10 cellular contexts compared by ENCODE assay signal in the genomic region with DNA sequence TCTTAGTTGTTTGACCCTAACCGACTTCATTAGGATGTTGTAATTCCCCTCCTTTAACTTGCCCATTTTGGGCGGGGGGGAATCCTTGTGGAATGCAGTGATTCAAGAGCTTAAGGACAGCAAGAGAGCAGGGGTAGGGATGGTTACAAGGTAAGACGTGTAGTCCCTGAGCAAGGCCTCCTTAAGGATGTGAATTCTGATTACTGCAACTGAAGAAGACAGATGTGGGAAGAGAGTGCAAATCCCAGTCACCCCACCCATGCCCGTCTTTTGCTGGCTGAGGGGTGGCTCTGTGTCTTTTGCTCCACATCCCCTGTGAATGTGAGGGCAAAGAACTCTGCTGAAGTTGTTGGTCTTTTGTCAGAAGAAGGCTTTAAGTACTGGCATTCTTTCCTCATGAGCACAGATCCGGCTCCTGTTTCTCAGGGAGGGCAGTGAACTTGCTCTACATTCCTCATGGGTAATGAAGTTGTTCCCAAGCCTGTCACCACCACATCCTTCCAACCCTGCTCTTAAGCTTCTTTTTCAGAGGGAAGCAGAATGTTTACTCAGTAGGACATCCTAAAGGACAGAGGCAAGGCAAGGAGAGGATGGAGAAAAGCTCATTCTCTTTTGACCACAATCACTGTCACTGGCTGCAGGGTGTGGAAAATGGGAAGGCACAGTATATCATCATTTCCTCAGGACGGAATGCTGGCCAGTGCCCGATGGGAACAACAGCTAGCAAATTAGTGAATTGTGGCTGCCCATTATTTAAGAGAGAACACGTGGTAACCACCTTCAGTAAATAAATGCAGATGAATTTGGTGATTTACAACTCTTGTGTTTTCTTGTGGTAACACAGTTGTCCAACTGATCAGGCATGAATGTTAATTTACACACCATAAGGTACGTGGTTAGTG.
DNase-seq lines count a peak whose midpoint lies in the region; ATAC-seq and TF ChIP-seq lines count a peak whose summit lies in the region.
"Had no signal": no experiment of that assay in that cellular context is flagged by ENCODE, and none has a peak within 500 bp of the region (broad histone marks: within the 10 kb centered on the region; RNA-seq: fewer than 3 reads in every experiment).

No MANE protein-coding gene starts in this region.

- H3K4me3 ChIP-seq in vagina: no peak overlapping the region

- H3K27me3 ChIP-seq in vagina: no peaks in the 10 kb centered on the region

- TF ChIP-seq POLR2A in vagina (IDR thresholded peaks at IDR 0.05): no peak

- peak overlapping the region; percentile 18 for H3K27ac ChIP-seq in vagina

- no peak for DNase-seq in Right ventricle myocardium inferior (ENCODE audit: missing footprints)
- no peak for DNase-seq in cardiac septum (ENCODE audit: low spot score)
- peak; percentile 46 to 94 for DNase-seq in dermis microvascular lymphatic vessel endothelial cell (ENCODE audit: low read depth in 2 of 2)
- no peak for DNase-seq in left lobe of liver (ENCODE audit: low spot score)
- no peak for DNase-seq in vagina (ENCODE audit: extremely low spot score in 2 of 2)
- no peak for DNase-seq in midbrain (lab: John Stamatoyannopoulos, UW)
- no peak for DNase-seq in stimulated activated naive CD4-positive, alpha-beta T cell treated with Interleukin-2 at 50 U/mL for 16 hours (lab: John Stamatoyannopoulos, UW)
- DNase-seq: activated CD8-positive, alpha-beta T cell treated with anti-CD3 and anti-CD28 coated beads, Interleukin-2, amount 10 ng/mL, durations not matched to agents 7 days and 5 days; stimulated activated CD4-positive, alpha-beta T cell treated with anti-CD3 and anti-CD28 coated beads, Interleukin-1b, Interleukin-23, amount 100 ng/mL, for 48 hours had no signal

- no peak for TF ChIP-seq CTCF in vagina (IDR thresholded peaks at IDR 0.05)

- intact Hi-C loops in Right ventricle myocardium inferior (cut with DNase I): no loop called here
- intact Hi-C loops in cardiac septum (cut with DNase I): no loop called here
- intact Hi-C loops in vagina (cut with DNase I): no loop called here

- ATAC-seq in Right ventricle myocardium inferior (peak; percentile 28), left lobe of liver (peak; percentile 17), HG02938 (IDR thresholded peaks at IDR 0.05; ENCODE audit: unreplicated experiment) (no peak)
- ATAC-seq: activated CD8-positive, alpha-beta T cell treated with anti-CD3 and anti-CD28 coated beads, Interleukin-2, amount 10 ng/mL, durations not matched to agents 7 days and 5 days had no signal

- H3K36me3 ChIP-seq in vagina: no peaks in the 10 kb centered on the region

- peaks cover 11% of the 10 kb centered on the region for H3K4me1 ChIP-seq in vagina

- H3K9me3 ChIP-seq in vagina: no peaks in the 10 kb centered on the region

Comparison
In these comparisons a context has a peak if more than half of its experiments do, and no peak if none do; other contexts are left out.
1. DNase-seq: peak in dermis microvascular lymphatic vessel endothelial cell (2 of 2); none in Right ventricle myocardium inferior (single experiment), cardiac septum (single experiment), left lobe of liver (single experiment), vagina (0 of 2), midbrain (single experiment) and stimulated activated naive CD4-positive, alpha-beta T cell treated with Interleukin-2 at 50 U/mL for 16 hours (single experiment).